In genomic region chr3:157030712-157031111, GRCh38 we compare ENCODE assay signal across 20 cellular contexts.
"Had no signal": no experiment of that assay in that cellular context is flagged by ENCODE, and none has a peak within 500 bp of the region (broad histone marks: within the 10 kb centered on the region; RNA-seq: fewer than 3 reads in every experiment).

No MANE protein-coding gene starts in this region.

- H2AFZ ChIP-seq: parathyroid adenoma had no signal

- H3K9me3 ChIP-seq: neutrophil, tibial nerve had no signal

- H3K9ac ChIP-seq: parathyroid adenoma had no signal

- H3K79me2 ChIP-seq: parathyroid adenoma had no signal

- H3K27me3 ChIP-seq: brain microvascular endothelial cell, tibial nerve had no signal

- H3K27ac ChIP-seq: brain microvascular endothelial cell, neutrophil, parathyroid adenoma, tibial nerve had no signal

- H3K36me3 ChIP-seq: brain microvascular endothelial cell, neutrophil, tibial nerve had no signal

- DNase-seq: activated CD4-positive, alpha-beta T cell treated with anti-CD3 and anti-CD28 coated beads, Interleukin-2, amount 10 ng/mL, durations not matched to agents 7 days and 5 days; activated CD8-positive, alpha-beta T cell treated with anti-CD3 and anti-CD28 coated beads for 36 hours; activated gamma-delta T cell; brain microvascular endothelial cell; cerebellar nuclear complex; cortex of kidney; endodermal cell; foreskin melanocyte; immature natural killer cell; left ventricle myocardium superior; right cardiac atrium; stimulated activated CD4-positive, alpha-beta T cell treated with anti-CD3 and anti-CD28 coated beads, Interleukin-12 subunit alpha, Interleukin-12 subunit beta, amount 100 ng/mL, for 4 hours; stimulated activated CD4-positive, alpha-beta T cell treated with anti-CD3 and anti-CD28 coated beads, Interleukin-4, amount 100 ng/mL, for 4 hours; stimulated activated naive CD8-positive, alpha-beta T cell treated with anti-CD3 and anti-CD28 coated beads, Interleukin-15, amount 100 ng/mL, for 72 hours; SW 1271; T-helper 17 cell had no signal

- H3K4me1 ChIP-seq: tibial nerve had no signal

- ATAC-seq: activated CD8-positive, alpha-beta T cell treated with anti-CD3 and anti-CD28 coated beads for 36 hours; left ventricle myocardium superior; natural killer cell treated with Interleukin-12 subunit alpha and Interleukin-12 subunit beta and Interleukin-15 and Interleukin-18, amount 100 ng/mL, for 72 hours; right cardiac atrium; stimulated activated naive CD8-positive, alpha-beta T cell treated with anti-CD3 and anti-CD28 coated beads, Interleukin-15, amount 100 ng/mL, for 72 hours; T-helper 17 cell had no signal

- H3K4me3 ChIP-seq: tibial nerve had no signal
